ENCODE assay signal across 11 cellular contexts in genomic region chr19:46408611-46409039, GRCh38. TPM values are rescaled to one million over a fixed set of nuclear protein-coding genes. Genes with fewer than 3 reads are reported as not detected.
A peak's percentile ranks its signal among the peaks of the same experiment; 100 is the strongest.
DNase-seq lines count a peak whose midpoint lies in the region; ATAC-seq and TF ChIP-seq lines count a peak whose summit lies in the region.
"Had no signal": no experiment of that assay in that cellular context is flagged by ENCODE, and none has a peak within 500 bp of the region (broad histone marks: within the 10 kb centered on the region; RNA-seq: fewer than 3 reads in every experiment).

No MANE protein-coding gene starts in this region.

- no peaks in the 10 kb centered on the region for H3K9me3 ChIP-seq in mesenchymal stem cell (ENCODE audit: control insufficient read depth, low read length)
- H3K9me3 ChIP-seq in thyroid gland = no peaks in the 10 kb centered on the region

- H2BK15ac ChIP-seq in mesenchymal stem cell (ENCODE audit: low read depth, poor library complexity, severe bottlenecking) = peak overlapping the region; percentile 44

- H3K27me3 ChIP-seq in mesenchymal stem cell (ENCODE audit: control insufficient read depth in 1 of 2, insufficient read depth in 1 of 2, low read length in 2 of 2) (peaks cover 0 to 52% of the 10 kb centered on the region in 2 experiments), thyroid gland (no peaks in the 10 kb centered on the region)

- H3K4me3 ChIP-seq in mesenchymal stem cell (ENCODE audit: insufficient read depth in 1 of 2, low read depth in 1 of 2, low read length in 2 of 2) (peak overlapping the region in 1 of 2 experiments; percentile 11), thyroid gland (replicated peaks in 1 of 3) (no peak overlapping the region)

- H3K36me3 ChIP-seq in mesenchymal stem cell (ENCODE audit: control insufficient read depth in 1 of 2, insufficient read depth in 2 of 2, low read depth in 1 of 2, low read length in 2 of 2) = peaks cover 0 to 16% of the 10 kb centered on the region in 2 experiments
- no peaks in the 10 kb centered on the region for H3K36me3 ChIP-seq in thyroid gland

- 4% methylated on average over 13 of the region's 13 CpGs for WGBS in mesenchymal stem cell
- WGBS in thyroid gland, 2 donors = 1 to 7% methylated on average over 12 to 13 of the region's 13 CpGs

- H4K8ac ChIP-seq in mesenchymal stem cell (ENCODE audit: low read length) = peak overlapping the region; percentile 93

- H3K9ac ChIP-seq in mesenchymal stem cell (ENCODE audit: low read length) = peak overlapping the region; percentile 53

- H2AK5ac ChIP-seq in mesenchymal stem cell (ENCODE audit: low read length, severe bottlenecking) = peak overlapping the region; percentile 21

- peak overlapping the region; percentile 35 for H2BK120ac ChIP-seq in mesenchymal stem cell (ENCODE audit: low read depth, low read length)

- no peak overlapping the region for H2BK5ac ChIP-seq in mesenchymal stem cell (ENCODE audit: low read depth, low read length, poor library complexity, severe bottlenecking)

- peak overlapping the region; percentile 13 for H3K4me2 ChIP-seq in mesenchymal stem cell (ENCODE audit: low read length, poor library complexity, severe bottlenecking)

- no peak for TF ChIP-seq POLR2A in thyroid gland (IDR thresholded peaks at IDR 0.05)

- H3K79me1 ChIP-seq in mesenchymal stem cell (replicated peaks; ENCODE audit: low read length, poor library complexity, severe bottlenecking) = peaks cover 21% of the 10 kb centered on the region

- DNase-seq in NCI-H187 (lab: John Stamatoyannopoulos, UW) = peak; percentile 46 to 63
- DNase-seq in NCI-H187 treated with DMSO at 0.1 percent for 48 hours (lab: John Stamatoyannopoulos, UW) = no peak
- peak; percentile 42 for DNase-seq in fibroblast of gingiva (ENCODE audit: low read depth)
- peak; percentile 87 for DNase-seq in mesenchymal stem cell
- peak; percentile 93 for DNase-seq in thyroid gland
- no peak for DNase-seq in activated effector memory CD4-positive, alpha-beta T cell treated with Interleukin-2 at 50 U/mL for 16 hours
- DNase-seq in HPDE6-E6E7 (ENCODE audit: extremely low spot score) = no peak
- DNase-seq: kidney glomerular epithelial cell had no signal

- peak overlapping the region; percentile 73 for H4K91ac ChIP-seq in mesenchymal stem cell (ENCODE audit: low read length)

- no peak for ATAC-seq in HG03565 (IDR thresholded peaks at IDR 0.05; ENCODE audit: unreplicated experiment)

- peak overlapping the region; percentile 87 to 95 for H2BK12ac ChIP-seq in mesenchymal stem cell (ENCODE audit: low read length in 2 of 2)

- peak overlapping the region in 1 of 2 experiments; percentile 56 for H3K14ac ChIP-seq in mesenchymal stem cell (ENCODE audit: low read length in 2 of 2)

- peak overlapping the region; percentile 89 to 96 for H3K18ac ChIP-seq in mesenchymal stem cell (ENCODE audit: low read depth in 1 of 2, low read length in 2 of 2)

- peak overlapping the region in 1 of 2 experiments; percentile 52 for H3K4ac ChIP-seq in mesenchymal stem cell (ENCODE audit: low read depth in 1 of 2, low read length in 2 of 2)

- H2AFZ ChIP-seq in mesenchymal stem cell (ENCODE audit: low read depth, low read length) = no peak overlapping the region

- H3K27ac ChIP-seq in mesenchymal stem cell (ENCODE audit: low read length, poor library complexity, severe bottlenecking) (no peak overlapping the region), thyroid gland (peak overlapping the region; percentile 9 to 61 (median 25))

- H3K23ac ChIP-seq in mesenchymal stem cell (ENCODE audit: low read length in 2 of 2) = peak overlapping the region in 1 of 2 experiments; percentile 40

- intact Hi-C loops in thyroid gland (cut with DNase I) = no loop called here

- TF ChIP-seq CTCF in thyroid gland (IDR thresholded peaks at IDR 0.05) = no peak

- H3K4me1 ChIP-seq in mesenchymal stem cell (ENCODE audit: control insufficient read depth, insufficient read depth, low read depth, low read length) (peaks cover 48% of the 10 kb centered on the region), thyroid gland (peaks cover 32 to 42% of the 10 kb centered on the region in 2 donors)

RNA-seq across cellular contexts. Expression of gene CCDC8, which starts 4.7 kb away (rescaled TPM):
- 17.9 TPM for polyA plus RNA-seq in mesenchymal stem cell (2013, experiment 1 of 2)
- 17.9 TPM for polyA plus RNA-seq in mesenchymal stem cell (2013, experiment 2 of 2)
- total RNA-seq in thyroid gland = 10 to 100 TPM; 16.8 to 34.9 (median 29.3) TPM
- total RNA-seq: M059J; T-helper 2 cell treated with Interferon-gamma antibody and Interleukin-4, amounts not matched to agents 100 ng/mL and 5 ng/mL, for 36 hours had no signal

RNA-seq across cellular contexts. Expression of gene PNMA8C, which starts 20.1 kb away (rescaled TPM):
- polyA plus RNA-seq in mesenchymal stem cell (2013, experiment 1 of 2) = 0.03 TPM
- 0.03 TPM for polyA plus RNA-seq in mesenchymal stem cell (2013, experiment 2 of 2)
- under 1 TPM in 1 of 4 donors, not detected in 3; 0.11 TPM for total RNA-seq in thyroid gland
- total RNA-seq: M059J; T-helper 2 cell treated with Interferon-gamma antibody and Interleukin-4, amounts not matched to agents 100 ng/mL and 5 ng/mL, for 36 hours had no signal

Comparison
In these comparisons a context has a peak if more than half of its experiments do, and no peak if none do; other contexts are left out.
1. DNase-seq: peak in NCI-H187 (2 of 2), fibroblast of gingiva (single experiment), mesenchymal stem cell (single experiment) and thyroid gland (2 of 2); none in NCI-H187 treated with DMSO at 0.1 percent for 48 hours (single experiment), activated effector memory CD4-positive, alpha-beta T cell treated with Interleukin-2 at 50 U/mL for 16 hours (single experiment) and HPDE6-E6E7 (single experiment).